22 cellular contexts compared by ENCODE assay signal in genomic region chr3:149662240-149662887, GRCh38. TPM values are rescaled to one million over a fixed set of nuclear protein-coding genes. Genes with fewer than 3 reads are reported as not detected.
DNase-seq lines count a peak whose midpoint lies in the region; ATAC-seq, FAIRE-seq and TF ChIP-seq lines count a peak whose summit lies in the region.
"Had no signal": no experiment of that assay in that cellular context is flagged by ENCODE, and none has a peak within 500 bp of the region (broad histone marks: within the 10 kb centered on the region; RNA-seq: fewer than 3 reads in every experiment).

No MANE protein-coding gene starts in this region.

- TF ChIP-seq POLR2A in body of pancreas (IDR thresholded peaks at IDR 0.05): no peak

- no peaks in the 10 kb centered on the region for H3K27me3 ChIP-seq in HUES6 (ENCODE audit: control insufficient read depth, insufficient read depth, low read length)
- H3K27me3 ChIP-seq in body of pancreas: no peaks in the 10 kb centered on the region
- no peaks in the 10 kb centered on the region for H3K27me3 ChIP-seq in small intestine (ENCODE audit: control insufficient read depth in 2 of 2, insufficient read depth in 2 of 2, low read length in 2 of 2)
- H3K27me3 ChIP-seq: cardiac muscle cell, uterus had no signal

- H3K4me1 ChIP-seq in HUES6 (ENCODE audit: control insufficient read depth, insufficient read depth, low read length): peaks cover 44% of the 10 kb centered on the region
- H3K4me1 ChIP-seq in body of pancreas: peaks cover 8% of the 10 kb centered on the region
- H3K4me1 ChIP-seq in small intestine (ENCODE audit: control insufficient read depth in 2 of 2, insufficient read depth in 1 of 2, low read depth in 1 of 2, low read length in 1 of 2): peaks cover 0 to under 1% of the 10 kb centered on the region in 2 donors
- H3K4me1 ChIP-seq: neural progenitor cell had no signal

- H3K36me3 Mint-ChIP-seq in neural crest cell (ENCODE audit: low read depth): no peaks in the 10 kb centered on the region
- H3K36me3 Mint-ChIP-seq: activated naive CD8-positive, alpha-beta T cell treated with anti-CD3 and anti-CD28 coated beads, Interleukin-2, amount 10 ng/mL, durations not matched to agents 7 days and 5 days had no signal

- no peak for FAIRE-seq in small intestine (lab: Jason Lieb, UNC)

- H3K9ac ChIP-seq in HUES6 (ENCODE audit: low read length): no peak overlapping the region
- H3K9ac ChIP-seq: neural progenitor cell had no signal

- WGBS in body of pancreas, 2 donors: 72 to 78% methylated on average over 4 of the region's 4 CpGs
- WGBS in small intestine, 3 donors: 61 to 78% (median 68%) methylated on average over 4 of the region's 4 CpGs

- intact Hi-C loops in body of pancreas (cut with DNase I): no loop called here

- H3K9me3 ChIP-seq in HUES6 (ENCODE audit: control insufficient read depth, insufficient read depth, low read depth, low read length) (no peaks in the 10 kb centered on the region), body of pancreas (no peaks in the 10 kb centered on the region), small intestine (ENCODE audit: control insufficient read depth, low read depth) (no peaks in the 10 kb centered on the region)
- H3K9me3 ChIP-seq: stomach, uterus had no signal

- no peak for ATAC-seq in body of pancreas
- ATAC-seq: right cardiac atrium had no signal

- peak overlapping the region; percentile 25 for H3K27ac Mint-ChIP-seq in neural crest cell (ENCODE audit: unreplicated experiment)
- H3K27ac Mint-ChIP-seq: activated CD4-positive, alpha-beta memory T cell treated with anti-CD3 and anti-CD28 coated beads, Interleukin-2, amount 10 ng/mL, durations not matched to agents 7 days and 5 days; activated naive CD8-positive, alpha-beta T cell treated with anti-CD3 and anti-CD28 coated beads, Interleukin-2, amount 10 ng/mL, durations not matched to agents 7 days and 5 days; neural progenitor cell had no signal

- H3K27ac ChIP-seq in HUES6 (ENCODE audit: low read depth, low read length) (peak overlapping the region; percentile 37; the same call in 1 of the 2 replicates), body of pancreas (no peak overlapping the region), small intestine (ENCODE audit: low read depth in 1 of 2, low read length in 1 of 2) (no peak overlapping the region)
- H3K27ac ChIP-seq: cardiac muscle cell, neural progenitor cell, RWPE1, stomach had no signal

- H3K36me3 ChIP-seq in HUES6 (ENCODE audit: control insufficient read depth, insufficient read depth, low read length) (no peaks in the 10 kb centered on the region), body of pancreas (replicated peaks in 1 of 2; ENCODE audit: insufficient read depth in 1 of 2, low read depth in 2 of 2) (no peaks in the 10 kb centered on the region), small intestine (ENCODE audit: control insufficient read depth in 2 of 2, insufficient read depth in 2 of 2, low read length in 2 of 2) (no peaks in the 10 kb centered on the region)
- H3K36me3 ChIP-seq: cardiac muscle cell, neural progenitor cell, stomach, uterus had no signal

- no peak overlapping the region for H3K4me3 ChIP-seq in HUES6 (ENCODE audit: low read depth, low read length)
- H3K4me3 ChIP-seq in epithelial cell of esophagus (ENCODE audit: low read length): no peak overlapping the region
- H3K4me3 ChIP-seq in body of pancreas: no peak overlapping the region
- no peak overlapping the region for H3K4me3 ChIP-seq in small intestine (ENCODE audit: low read depth in 1 of 2, low read length in 2 of 2)
- H3K4me3 ChIP-seq: cardiac muscle cell, neural progenitor cell, stomach, uterus had no signal

- DNase-seq in EH (ENCODE audit: low read depth): peak; percentile 35
- DNase-seq in epithelial cell of esophagus (ENCODE audit: low read depth): peak; percentile 42
- DNase-seq in neural crest cell (ENCODE audit: low read depth, low spot score): no peak
- DNase-seq in body of pancreas: no peak
- DNase-seq in amniotic stem cell (lab: John Stamatoyannopoulos, UW): no peak
- DNase-seq in small intestine: no peak
- DNase-seq in NCI-H2029 treated with DMSO at 0.1 percent for 48 hours (lab: John Stamatoyannopoulos, UW): no peak
- DNase-seq: activated CD4-positive, alpha-beta memory T cell treated with anti-CD3 and anti-CD28 coated beads, Interleukin-2, amount 10 ng/mL, durations not matched to agents 7 days and 5 days; activated naive CD8-positive, alpha-beta T cell treated with anti-CD3 and anti-CD28 coated beads, Interleukin-2, amount 10 ng/mL, durations not matched to agents 7 days and 5 days; activated T-cell treated with anti-CD3 and anti-CD28 coated beads, Interleukin-2, amount 50 U/mL, for 48 hours; midbrain; NCI-H1436 treated with DMSO at 0.1 percent for 48 hours; NCI-H2227 treated with DMSO at 0.1 percent for 48 hours; right cardiac atrium; stimulated activated CD4-positive, alpha-beta T cell treated with anti-CD3 and anti-CD28 coated beads, Interleukin-1b, Interleukin-23, amount 100 ng/mL, for 48 hours; stomach; SW 1271; uterus had no signal

- peak overlapping the region; percentile 13 for H3K4me3 Mint-ChIP-seq in neural crest cell
- H3K4me3 Mint-ChIP-seq: activated CD4-positive, alpha-beta memory T cell treated with anti-CD3 and anti-CD28 coated beads, Interleukin-2, amount 10 ng/mL, durations not matched to agents 7 days and 5 days; activated naive CD8-positive, alpha-beta T cell treated with anti-CD3 and anti-CD28 coated beads, Interleukin-2, amount 10 ng/mL, durations not matched to agents 7 days and 5 days; neural progenitor cell had no signal

- no peaks in the 10 kb centered on the region for H3K27me3 Mint-ChIP-seq in neural crest cell (ENCODE audit: low read depth)

- TF ChIP-seq CTCF in epithelial cell of esophagus (IDR thresholded peaks at IDR 0.05; ENCODE audit: insufficient read depth, low read depth, low read length, missing control alignments) (no peak), neural crest cell (conservative IDR thresholded peaks at IDR 0.05) (no peak), body of pancreas (IDR thresholded peaks at IDR 0.05) (no peak)

- peaks cover 38% of the 10 kb centered on the region for H3K4me1 Mint-ChIP-seq in neural crest cell

- H3K9me3 Mint-ChIP-seq in neural crest cell: no peaks in the 10 kb centered on the region
- H3K9me3 Mint-ChIP-seq: activated CD4-positive, alpha-beta memory T cell treated with anti-CD3 and anti-CD28 coated beads, Interleukin-2, amount 10 ng/mL, durations not matched to agents 7 days and 5 days; activated naive CD8-positive, alpha-beta T cell treated with anti-CD3 and anti-CD28 coated beads, Interleukin-2, amount 10 ng/mL, durations not matched to agents 7 days and 5 days had no signal

RNA-seq across cellular contexts. Expression of gene WWTR1, which starts 4.5 kb away (rescaled TPM):
- total RNA-seq in neural crest cell (34.5 and 35.6 TPM in 2 replicates), body of pancreas (10 to 100 TPM; 46.2 to 64.3 TPM)
- polyA plus RNA-seq in small intestine: 10 to 100 TPM in 2 of 3 donors, 1 to 10 TPM in 1; 2.0 to 18.2 (median 11.9) TPM

Comparison
In these comparisons a context has a peak if more than half of its experiments do, and no peak if none do; other contexts are left out.
1. DNase-seq: peak in EH (single experiment) and epithelial cell of esophagus (single experiment); none in neural crest cell (single experiment), body of pancreas (0 of 4), amniotic stem cell (single experiment), small intestine (single experiment) and NCI-H2029 treated with DMSO at 0.1 percent for 48 hours (single experiment).